Comparison of ENCODE assay signal across 1 cellular context in genomic region chr6:39843305-39844020, GRCh38.
TF ChIP-seq lines count a peak whose summit lies in the region.

No MANE protein-coding gene starts in this region.

TF ChIP-seq in GM23338, 12 proteins besides CTCF, POLR2A, EP300 and RAD21 (continued from another document):
- no peak for TF ChIP-seq STAT1 (IDR thresholded peaks at IDR 0.05; ENCODE audit: unreplicated experiment)
- TF ChIP-seq CREB1 (CRISPR knock-in tag; IDR thresholded peaks at IDR 0.05; ENCODE audit: low read depth) = no peak
- no peak for TF ChIP-seq ZNF114 (CRISPR knock-in tag; IDR thresholded peaks at IDR 0.05)
- TF ChIP-seq POLR2AphosphoS5 (IDR thresholded peaks at IDR 0.05; ENCODE audit: low read depth) = no peak
- TF ChIP-seq NANOG (IDR thresholded peaks at IDR 0.05; ENCODE audit: borderline replicate concordance) = no peak
- TF ChIP-seq, protein P1, sequence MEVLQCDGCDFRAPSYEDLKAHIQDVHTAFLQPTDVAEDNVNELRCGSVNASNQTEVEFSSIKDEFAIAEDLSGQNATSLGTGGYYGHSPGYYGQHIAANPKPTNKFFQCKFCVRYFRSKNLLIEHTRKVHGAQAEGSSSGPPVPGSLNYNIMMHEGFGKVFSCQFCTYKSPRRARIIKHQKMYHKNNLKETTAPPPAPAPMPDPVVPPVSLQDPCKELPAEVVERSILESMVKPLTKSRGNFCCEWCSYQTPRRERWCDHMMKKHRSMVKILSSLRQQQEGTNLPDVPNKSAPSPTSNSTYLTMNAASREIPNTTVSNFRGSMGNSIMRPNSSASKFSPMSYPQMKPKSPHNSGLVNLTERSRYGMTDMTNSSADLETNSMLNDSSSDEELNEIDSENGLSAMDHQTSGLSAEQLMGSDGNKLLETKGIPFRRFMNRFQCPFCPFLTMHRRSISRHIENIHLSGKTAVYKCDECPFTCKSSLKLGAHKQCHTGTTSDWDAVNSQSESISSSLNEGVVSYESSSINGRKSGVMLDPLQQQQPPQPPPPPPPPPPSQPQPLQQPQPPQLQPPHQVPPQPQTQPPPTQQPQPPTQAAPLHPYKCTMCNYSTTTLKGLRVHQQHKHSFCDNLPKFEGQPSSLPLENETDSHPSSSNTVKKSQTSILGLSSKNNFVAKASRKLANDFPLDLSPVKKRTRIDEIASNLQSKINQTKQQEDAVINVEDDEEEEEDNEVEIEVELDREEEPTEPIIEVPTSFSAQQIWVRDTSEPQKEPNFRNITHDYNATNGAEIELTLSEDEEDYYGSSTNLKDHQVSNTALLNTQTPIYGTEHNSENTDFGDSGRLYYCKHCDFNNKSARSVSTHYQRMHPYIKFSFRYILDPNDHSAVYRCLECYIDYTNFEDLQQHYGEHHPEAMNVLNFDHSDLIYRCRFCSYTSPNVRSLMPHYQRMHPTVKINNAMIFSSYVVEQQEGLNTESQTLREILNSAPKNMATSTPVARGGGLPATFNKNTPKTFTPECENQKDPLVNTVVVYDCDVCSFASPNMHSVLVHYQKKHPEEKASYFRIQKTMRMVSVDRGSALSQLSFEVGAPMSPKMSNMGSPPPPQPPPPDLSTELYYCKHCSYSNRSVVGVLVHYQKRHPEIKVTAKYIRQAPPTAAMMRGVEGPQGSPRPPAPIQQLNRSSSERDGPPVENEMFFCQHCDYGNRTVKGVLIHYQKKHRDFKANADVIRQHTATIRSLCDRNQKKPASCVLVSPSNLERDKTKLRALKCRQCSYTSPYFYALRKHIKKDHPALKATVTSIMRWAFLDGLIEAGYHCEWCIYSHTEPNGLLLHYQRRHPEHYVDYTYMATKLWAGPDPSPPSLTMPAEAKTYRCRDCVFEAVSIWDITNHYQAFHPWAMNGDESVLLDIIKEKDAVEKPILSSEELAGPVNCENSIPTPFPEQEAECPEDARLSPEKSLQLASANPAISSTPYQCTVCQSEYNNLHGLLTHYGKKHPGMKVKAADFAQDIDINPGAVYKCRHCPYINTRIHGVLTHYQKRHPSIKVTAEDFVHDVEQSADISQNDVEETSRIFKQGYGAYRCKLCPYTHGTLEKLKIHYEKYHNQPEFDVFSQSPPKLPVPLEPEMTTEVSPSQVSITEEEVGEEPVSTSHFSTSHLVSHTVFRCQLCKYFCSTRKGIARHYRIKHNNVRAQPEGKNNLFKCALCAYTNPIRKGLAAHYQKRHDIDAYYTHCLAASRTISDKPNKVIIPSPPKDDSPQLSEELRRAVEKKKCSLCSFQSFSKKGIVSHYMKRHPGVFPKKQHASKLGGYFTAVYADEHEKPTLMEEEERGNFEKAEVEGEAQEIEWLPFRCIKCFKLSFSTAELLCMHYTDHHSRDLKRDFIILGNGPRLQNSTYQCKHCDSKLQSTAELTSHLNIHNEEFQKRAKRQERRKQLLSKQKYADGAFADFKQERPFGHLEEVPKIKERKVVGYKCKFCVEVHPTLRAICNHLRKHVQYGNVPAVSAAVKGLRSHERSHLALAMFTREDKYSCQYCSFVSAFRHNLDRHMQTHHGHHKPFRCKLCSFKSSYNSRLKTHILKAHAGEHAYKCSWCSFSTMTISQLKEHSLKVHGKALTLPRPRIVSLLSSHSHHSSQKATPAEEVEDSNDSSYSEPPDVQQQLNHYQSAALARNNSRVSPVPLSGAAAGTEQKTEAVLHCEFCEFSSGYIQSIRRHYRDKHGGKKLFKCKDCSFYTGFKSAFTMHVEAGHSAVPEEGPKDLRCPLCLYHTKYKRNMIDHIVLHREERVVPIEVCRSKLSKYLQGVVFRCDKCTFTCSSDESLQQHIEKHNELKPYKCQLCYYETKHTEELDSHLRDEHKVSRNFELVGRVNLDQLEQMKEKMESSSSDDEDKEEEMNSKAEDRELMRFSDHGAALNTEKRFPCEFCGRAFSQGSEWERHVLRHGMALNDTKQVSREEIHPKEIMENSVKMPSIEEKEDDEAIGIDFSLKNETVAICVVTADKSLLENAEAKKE (CRISPR knock-in tag; IDR thresholded peaks at IDR 0.05) = no peak
